14 cellular contexts compared by ENCODE assay signal in the genomic region with DNA sequence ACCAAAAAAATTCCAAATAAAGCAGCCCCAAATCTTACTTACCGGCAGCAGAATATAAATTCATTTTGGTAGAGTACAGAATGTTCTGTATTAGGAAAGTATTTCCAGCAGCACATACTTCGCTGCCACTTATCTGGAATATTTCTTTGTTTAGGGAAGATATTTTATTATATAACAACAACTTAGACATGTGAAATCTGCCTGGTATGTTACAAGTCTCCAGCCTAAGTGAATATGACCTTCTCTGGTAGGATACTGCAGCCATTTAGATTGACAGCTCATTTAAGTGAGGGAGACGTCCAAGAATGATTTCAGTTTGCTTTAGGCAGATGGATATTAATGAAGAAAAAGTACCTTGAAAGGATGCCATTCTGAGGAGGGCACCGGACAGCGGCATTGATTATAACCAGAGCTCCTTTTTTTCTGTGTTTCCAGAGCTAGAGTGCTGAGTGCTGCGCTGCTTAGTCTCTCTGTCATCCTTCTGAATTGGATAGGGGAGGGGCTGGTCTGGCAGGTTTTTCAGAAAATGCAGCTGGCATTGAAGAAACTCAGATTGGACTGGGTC.
DNase-seq lines count a peak whose midpoint lies in the region; ATAC-seq and TF ChIP-seq lines count a peak whose summit lies in the region.
"Had no signal": no experiment of that assay in that cellular context is flagged by ENCODE, and none has a peak within 500 bp of the region (broad histone marks: within the 10 kb centered on the region; RNA-seq: fewer than 3 reads in every experiment).

No MANE protein-coding gene starts in this region.

- H3K27me3 Mint-ChIP-seq in MCF 10A (ENCODE audit: insufficient read depth, unreplicated experiment) (no peaks in the 10 kb centered on the region), type B pancreatic cell (no peaks in the 10 kb centered on the region)

- H3K27ac ChIP-seq in WERI-Rb-1: no peak overlapping the region
- H3K27ac ChIP-seq: left ventricle myocardium inferior had no signal

- H3K36me3 Mint-ChIP-seq in MCF 10A (ENCODE audit: insufficient read depth, unreplicated experiment) (no peaks in the 10 kb centered on the region), type B pancreatic cell (peaks cover 7% of the 10 kb centered on the region)

- no peaks in the 10 kb centered on the region for H3K27me3 ChIP-seq in WERI-Rb-1 (ENCODE audit: insufficient read depth, low read depth, severe bottlenecking)
- H3K27me3 ChIP-seq: heart left ventricle had no signal

- H3K36me3 ChIP-seq in WERI-Rb-1: no peaks in the 10 kb centered on the region
- H3K36me3 ChIP-seq: heart left ventricle, left ventricle myocardium inferior had no signal

- in situ Hi-C loops in T47D (cut with HindIII; ENCODE audit: low pct_unique_long_range_greater_than_20kb, low sequenced_read_pairs): no loop called here

- TF ChIP-seq CTCF in MCF 10A (IDR thresholded peaks at IDR 0.05; ENCODE audit: unreplicated experiment) (no peak), WERI-Rb-1 (IDR thresholded peaks at IDR 0.05; ENCODE audit: low read depth, low read length) (no peak), type B pancreatic cell (conservative IDR thresholded peaks at IDR 0.05) (no peak)

- ATAC-seq in stimulated activated naive CD8-positive, alpha-beta T cell treated with anti-CD3 and anti-CD28 coated beads, Interleukin-15, Interleukin-2, amounts not matched to agents 100 U/mL and 50 U/mL, for 24 hours: no peak
- ATAC-seq: activated T-cell treated with anti-CD3 and anti-CD28 coated beads, Interleukin-2, amount 50 U/mL, for 72 hours had no signal

- no peak overlapping the region for H3K27ac Mint-ChIP-seq in MCF 10A (ENCODE audit: low read depth, unreplicated experiment)
- H3K27ac Mint-ChIP-seq in type B pancreatic cell: peak overlapping the region; percentile 81
- H3K27ac Mint-ChIP-seq: activated T-cell treated with anti-CD3 and anti-CD28 coated beads, Interleukin-2, amount 50 U/mL, for 72 hours had no signal

- no peak overlapping the region for H3K4me3 Mint-ChIP-seq in MCF 10A (ENCODE audit: unreplicated experiment)
- H3K4me3 Mint-ChIP-seq in type B pancreatic cell: peak overlapping the region; percentile 38
- H3K4me3 Mint-ChIP-seq: activated T-cell treated with anti-CD3 and anti-CD28 coated beads, Interleukin-2, amount 50 U/mL, for 72 hours had no signal

- no peak overlapping the region for H3K4me3 ChIP-seq in WERI-Rb-1 (ENCODE audit: low read depth, low read length)
- H3K4me3 ChIP-seq: heart left ventricle, left ventricle myocardium inferior had no signal

- H3K9me3 Mint-ChIP-seq in MCF 10A (ENCODE audit: unreplicated experiment) (no peaks in the 10 kb centered on the region), type B pancreatic cell (no peaks in the 10 kb centered on the region)

- DNase-seq in T47D (ENCODE audit: low read depth in 1 of 2, low spot score in 1 of 2): peak; percentile 19 to 74
- no peak for DNase-seq in MCF 10A (ENCODE audit: unreplicated experiment)
- peak; percentile 9 for DNase-seq in WERI-Rb-1
- DNase-seq in left kidney (ENCODE audit: low read depth, low spot score): peak; percentile 32
- no peak for DNase-seq in type B pancreatic cell (ENCODE audit: extremely low spot score, unreplicated experiment)
- no peak for DNase-seq in stimulated activated naive CD8-positive, alpha-beta T cell treated with anti-CD3 and anti-CD28 coated beads, Interleukin-15, Interleukin-2, amounts not matched to agents 100 U/mL and 50 U/mL, for 24 hours
- no peak for DNase-seq in C1 segment of cervical spinal cord (lab: John Stamatoyannopoulos, UW)
- no peak for DNase-seq in GOT3 (lab: John Stamatoyannopoulos, UW)
- DNase-seq: activated CD4-positive, alpha-beta T cell treated with anti-CD3 and anti-CD28 coated beads, Interleukin-2, amount 50 U/mL, for 1 hour; activated T-cell treated with anti-CD3 and anti-CD28 coated beads, Interleukin-2, amount 50 U/mL, for 72 hours; heart left ventricle; left ventricle myocardium inferior; stimulated activated CD4-positive, alpha-beta T cell treated with anti-CD3 and anti-CD28 coated beads, Interleukin-15, amount 100 ng/mL, for 24 hours; T-helper 1 cell had no signal

- CTCF ChIA-PET in MCF 10A (lab: Yijun Ruan, JAX): interaction anchor here (0.7 kb wide), 1 partner anchor 10 kb away, joined by 3 read pairs; no protein-coding TSS in a partner anchor

- BruUV-seq in MCF 10A (replicated peaks; lab: Mats Ljungman, UMichigan): no TSS peak

- H3K4me1 Mint-ChIP-seq in MCF 10A (ENCODE audit: insufficient read depth, unreplicated experiment): no peaks in the 10 kb centered on the region
- H3K4me1 Mint-ChIP-seq in type B pancreatic cell (ENCODE audit: unreplicated experiment): peaks cover 24% of the 10 kb centered on the region

- POLR2A ChIA-PET in MCF 10A (lab: Yijun Ruan, JAX): no interaction called here

- H3K9me3 ChIP-seq in WERI-Rb-1 (ENCODE audit: severe bottlenecking): no peaks in the 10 kb centered on the region

- intact Hi-C loops in MCF 10A (cut with micrococcal nuclease): no loop called here

Comparison
In these comparisons a context has a peak if more than half of its experiments do, and no peak if none do; other contexts are left out.
1. DNase-seq: peak in T47D (2 of 2), WERI-Rb-1 (single experiment) and left kidney (single experiment); none in MCF 10A (single experiment), type B pancreatic cell (single experiment), stimulated activated naive CD8-positive, alpha-beta T cell treated with anti-CD3 and anti-CD28 coated beads, Interleukin-15, Interleukin-2, amounts not matched to agents 100 U/mL and 50 U/mL, for 24 hours (single experiment), C1 segment of cervical spinal cord (0 of 14) and GOT3 (single experiment).